ENCODE assay signal across 32 cellular contexts in genomic region chr17:35192708-35193107, GRCh38. TPM values are rescaled to one million over a fixed set of nuclear protein-coding genes. Genes with fewer than 3 reads are reported as not detected.
A peak's percentile ranks its signal among the peaks of the same experiment; 100 is the strongest.
DNase-seq lines count a peak whose midpoint lies in the region; ATAC-seq, FAIRE-seq and TF ChIP-seq lines count a peak whose summit lies in the region.
"Had no signal": no experiment of that assay in that cellular context is flagged by ENCODE, and none has a peak within 500 bp of the region (broad histone marks: within the 10 kb centered on the region; RNA-seq: fewer than 3 reads in every experiment).

No MANE protein-coding gene starts in this region.

- intact Hi-C loops in activated naive CD4-positive, alpha-beta T cell treated with anti-CD3 and anti-CD28 coated beads for 36 hours (cut with micrococcal nuclease), result no loop called here

- H3K4me1 Mint-ChIP-seq in activated naive CD4-positive, alpha-beta T cell treated with anti-CD3 and anti-CD28 coated beads for 36 hours (ENCODE audit: low read depth), result peaks cover 37% of the 10 kb centered on the region
- peaks cover 33% of the 10 kb centered on the region for H3K4me1 Mint-ChIP-seq in activated naive CD8-positive, alpha-beta T cell treated with anti-CD3 and anti-CD28 coated beads, Interleukin-2, amount 10 ng/mL, durations not matched to agents 7 days and 5 days
- H3K4me1 Mint-ChIP-seq in stimulated activated memory B cell treated with anti-CD40 and anti-IgM and Interleukin-4, amounts not matched to agents 10 μg/mL and 1 μg/mL and 100 μg/mL, for 72 hours, result no peaks in the 10 kb centered on the region
- H3K4me1 Mint-ChIP-seq: nephron progenitor cell had no signal

- POLR2A ChIA-PET in activated naive CD8-positive, alpha-beta T cell treated with anti-CD3 and anti-CD28 coated beads, Interleukin-2, amount 10 ng/mL, durations not matched to agents 7 days and 5 days (lab: Charles Lee), result interaction anchor here (0.6 to 1.4 kb wide), 2 partner anchors 36 to 46 kb away, joined by 3 read pairs; no protein-coding TSS in a partner anchor

- no peak for DNase-seq in activated naive CD4-positive, alpha-beta T cell treated with anti-CD3 and anti-CD28 coated beads for 36 hours
- no peak for DNase-seq in activated naive CD4-positive, alpha-beta T cell treated with anti-CD3 and anti-CD28 coated beads, Interleukin-2, amount 50 U/mL, for 16 hours
- no peak for DNase-seq in HTR-8/SVneo (ENCODE audit: insufficient read length, low spot score)
- DNase-seq in activated naive CD8-positive, alpha-beta T cell treated with anti-CD3 and anti-CD28 coated beads, Interleukin-2, amount 10 ng/mL, durations not matched to agents 7 days and 5 days, result no peak
- DNase-seq in omental fat pad (ENCODE audit: low spot score), result no peak
- DNase-seq: activated effector memory CD4-positive, alpha-beta T cell treated with anti-CD3 and anti-CD28 coated beads, Interleukin-2, amount 50 U/mL, for 16 hours; aorta; cortex of kidney; esophagus squamous epithelium; foreskin melanocyte; HCEC 1CT; KBM-7; MM.1S; mucosa of descending colon; NCI-H2029 treated with DMSO at 0.1 percent for 48 hours; NCI-H2227 treated with DMSO at 0.1 percent for 48 hours; NCI-H69; nephron progenitor cell; ovary; T-helper 1 cell had no signal

- no peak for TF ChIP-seq CTCF in omental fat pad (IDR thresholded peaks at IDR 0.05)

- CTCF ChIA-PET in activated naive CD4-positive, alpha-beta T cell treated with anti-CD3 and anti-CD28 coated beads for 36 hours (lab: Charles Lee), result interaction anchor here (0.7 kb wide), 1 partner anchor 49 kb away, joined by 4 read pairs; no protein-coding TSS in a partner anchor

- H3K4me3 Mint-ChIP-seq in activated naive CD4-positive, alpha-beta T cell treated with anti-CD3 and anti-CD28 coated beads for 36 hours, result peak overlapping the region; percentile 28
- H3K4me3 Mint-ChIP-seq in activated naive CD8-positive, alpha-beta T cell treated with anti-CD3 and anti-CD28 coated beads, Interleukin-2, amount 10 ng/mL, durations not matched to agents 7 days and 5 days, result peak overlapping the region; percentile 28
- H3K4me3 Mint-ChIP-seq in stimulated activated memory B cell treated with anti-CD40 and anti-IgM and Interleukin-4, amounts not matched to agents 10 μg/mL and 1 μg/mL and 100 μg/mL, for 72 hours, result no peak overlapping the region
- H3K4me3 Mint-ChIP-seq: nephron progenitor cell, type B pancreatic cell had no signal

- no peak overlapping the region for H3K27ac Mint-ChIP-seq in activated naive CD4-positive, alpha-beta T cell treated with anti-CD3 and anti-CD28 coated beads for 36 hours
- H3K27ac Mint-ChIP-seq in activated naive CD8-positive, alpha-beta T cell treated with anti-CD3 and anti-CD28 coated beads, Interleukin-2, amount 10 ng/mL, durations not matched to agents 7 days and 5 days, result peak overlapping the region; percentile 85
- H3K27ac Mint-ChIP-seq in stimulated activated memory B cell treated with anti-CD40 and anti-IgM and Interleukin-4, amounts not matched to agents 10 μg/mL and 1 μg/mL and 100 μg/mL, for 72 hours, result no peak overlapping the region
- H3K27ac Mint-ChIP-seq: nephron progenitor cell, type B pancreatic cell had no signal

- ATAC-seq in activated naive CD8-positive, alpha-beta T cell treated with anti-CD3 and anti-CD28 coated beads, Interleukin-2, amount 10 ng/mL, durations not matched to agents 7 days and 5 days (ENCODE audit: low read depth), result peak; percentile 45
- ATAC-seq in stimulated activated memory B cell treated with anti-CD40 and anti-IgM and Interleukin-4, amounts not matched to agents 10 μg/mL and 1 μg/mL and 100 μg/mL, for 72 hours, result peak; percentile 31
- no peak for ATAC-seq in GM19023 (IDR thresholded peaks at IDR 0.05; ENCODE audit: unreplicated experiment)
- ATAC-seq in omental fat pad (ENCODE audit: low FRiP score), result no peak
- ATAC-seq: activated CD4-positive, CD25-positive, alpha-beta regulatory T cell treated with anti-CD3 and anti-CD28 coated beads, Interleukin-2, amount 50 U/mL, for 24 hours; mucosa of descending colon had no signal

- H3K36me3 Mint-ChIP-seq in activated naive CD4-positive, alpha-beta T cell treated with anti-CD3 and anti-CD28 coated beads for 36 hours (ENCODE audit: low read depth), result no peaks in the 10 kb centered on the region
- H3K36me3 Mint-ChIP-seq in activated naive CD8-positive, alpha-beta T cell treated with anti-CD3 and anti-CD28 coated beads, Interleukin-2, amount 10 ng/mL, durations not matched to agents 7 days and 5 days, result peaks cover 18% of the 10 kb centered on the region
- no peaks in the 10 kb centered on the region for H3K36me3 Mint-ChIP-seq in stimulated activated memory B cell treated with anti-CD40 and anti-IgM and Interleukin-4, amounts not matched to agents 10 μg/mL and 1 μg/mL and 100 μg/mL, for 72 hours
- H3K36me3 Mint-ChIP-seq: type B pancreatic cell had no signal

- H3K27me3 Mint-ChIP-seq in activated naive CD4-positive, alpha-beta T cell treated with anti-CD3 and anti-CD28 coated beads for 36 hours (ENCODE audit: low read depth), result no peaks in the 10 kb centered on the region
- H3K27me3 Mint-ChIP-seq in activated naive CD8-positive, alpha-beta T cell treated with anti-CD3 and anti-CD28 coated beads, Interleukin-2, amount 10 ng/mL, durations not matched to agents 7 days and 5 days, result no peaks in the 10 kb centered on the region
- H3K27me3 Mint-ChIP-seq in stimulated activated memory B cell treated with anti-CD40 and anti-IgM and Interleukin-4, amounts not matched to agents 10 μg/mL and 1 μg/mL and 100 μg/mL, for 72 hours, result peaks cover 50% of the 10 kb centered on the region

- peak; percentile 59 for FAIRE-seq in HTR-8/SVneo (lab: Jason Lieb, UNC)

- H3K9me3 Mint-ChIP-seq in activated naive CD4-positive, alpha-beta T cell treated with anti-CD3 and anti-CD28 coated beads for 36 hours, result peaks cover 4% of the 10 kb centered on the region
- H3K9me3 Mint-ChIP-seq in activated naive CD8-positive, alpha-beta T cell treated with anti-CD3 and anti-CD28 coated beads, Interleukin-2, amount 10 ng/mL, durations not matched to agents 7 days and 5 days, result peaks cover 7% of the 10 kb centered on the region
- peaks cover 6% of the 10 kb centered on the region for H3K9me3 Mint-ChIP-seq in stimulated activated memory B cell treated with anti-CD40 and anti-IgM and Interleukin-4, amounts not matched to agents 10 μg/mL and 1 μg/mL and 100 μg/mL, for 72 hours

RNA-seq across cellular contexts. Expression of gene SLC35G3, which starts 1.5 kb away (rescaled TPM):
- total RNA-seq in activated naive CD4-positive, alpha-beta T cell treated with anti-CD3 and anti-CD28 coated beads for 36 hours, result not detected
- not detected for total RNA-seq in activated naive CD8-positive, alpha-beta T cell treated with anti-CD3 and anti-CD28 coated beads, Interleukin-2, amount 10 ng/mL, durations not matched to agents 7 days and 5 days
- total RNA-seq in omental fat pad, result not detected
- total RNA-seq: aorta, cardiac septum, esophagus squamous epithelium, HT1080, lung microvascular endothelial cell, mucosa of descending colon, ovary, renal cortical epithelial cell, RPMI7951, SJSA1, skeletal muscle tissue, subcutaneous adipose tissue had no signal

RNA-seq across cellular contexts. Expression of gene UNC45B, which starts 45.1 kb away (rescaled TPM):
- under 1 TPM; 0.05 to 0.15 TPM for total RNA-seq in activated naive CD4-positive, alpha-beta T cell treated with anti-CD3 and anti-CD28 coated beads for 36 hours
- under 1 TPM; 0.14 to 0.20 TPM for total RNA-seq in activated naive CD8-positive, alpha-beta T cell treated with anti-CD3 and anti-CD28 coated beads, Interleukin-2, amount 10 ng/mL, durations not matched to agents 7 days and 5 days
- total RNA-seq in omental fat pad, result under 1 TPM in 1 of 4 donors, not detected in 3; 0.06 TPM
- total RNA-seq: aorta, esophagus squamous epithelium, HT1080, lung microvascular endothelial cell, renal cortical epithelial cell, RPMI7951, SJSA1, subcutaneous adipose tissue had no signal

RNA-seq across cellular contexts. Expression of gene SLFN5, which starts 50.2 kb away (rescaled TPM):
- 10 to 100 TPM; 34.1 to 35.0 TPM for total RNA-seq in activated naive CD4-positive, alpha-beta T cell treated with anti-CD3 and anti-CD28 coated beads for 36 hours
- 100 to 1,000 TPM; 239 to 249 TPM for total RNA-seq in activated naive CD8-positive, alpha-beta T cell treated with anti-CD3 and anti-CD28 coated beads, Interleukin-2, amount 10 ng/mL, durations not matched to agents 7 days and 5 days
- 10 to 100 TPM; 18.9 to 53.0 (median 32.5) TPM for total RNA-seq in omental fat pad

RNA-seq across cellular contexts. Expression of gene NLE1, which starts 50.6 kb away (rescaled TPM):
- total RNA-seq in activated naive CD4-positive, alpha-beta T cell treated with anti-CD3 and anti-CD28 coated beads for 36 hours, result 10 to 100 TPM; 33.0 to 35.2 TPM
- total RNA-seq in activated naive CD8-positive, alpha-beta T cell treated with anti-CD3 and anti-CD28 coated beads, Interleukin-2, amount 10 ng/mL, durations not matched to agents 7 days and 5 days, result 10 to 100 TPM; 13.4 to 17.4 TPM
- total RNA-seq in omental fat pad, result 10 to 100 TPM; 12.1 to 31.3 (median 14.6) TPM

Comparison
In these comparisons a context has a peak if more than half of its experiments do, and no peak if none do; other contexts are left out.
1. ATAC-seq: peak in activated naive CD8-positive, alpha-beta T cell treated with anti-CD3 and anti-CD28 coated beads, Interleukin-2, amount 10 ng/mL, durations not matched to agents 7 days and 5 days (single experiment) and stimulated activated memory B cell treated with anti-CD40 and anti-IgM and Interleukin-4, amounts not matched to agents 10 μg/mL and 1 μg/mL and 100 μg/mL, for 72 hours (single experiment); none in GM19023 (single experiment) and omental fat pad (single experiment).
2. RNA of gene SLFN5, which starts 50.2 kb away (total RNA-seq): 239 to 249 TPM in activated naive CD8-positive, alpha-beta T cell treated with anti-CD3 and anti-CD28 coated beads, Interleukin-2, amount 10 ng/mL, durations not matched to agents 7 days and 5 days; 18.9 to 53.0 TPM in omental fat pad and 34.1 to 35.0 TPM in activated naive CD4-positive, alpha-beta T cell treated with anti-CD3 and anti-CD28 coated beads for 36 hours; every median in the first group is over 4 times any median in the second.